Comparison of ENCODE assay signal across 2 cellular contexts in genomic region chr1:200409761-200410565, GRCh38.
A peak's percentile ranks its signal among the peaks of the same experiment; 100 is the strongest.
TF ChIP-seq lines count a peak whose summit lies in the region.

A gene with protein sequence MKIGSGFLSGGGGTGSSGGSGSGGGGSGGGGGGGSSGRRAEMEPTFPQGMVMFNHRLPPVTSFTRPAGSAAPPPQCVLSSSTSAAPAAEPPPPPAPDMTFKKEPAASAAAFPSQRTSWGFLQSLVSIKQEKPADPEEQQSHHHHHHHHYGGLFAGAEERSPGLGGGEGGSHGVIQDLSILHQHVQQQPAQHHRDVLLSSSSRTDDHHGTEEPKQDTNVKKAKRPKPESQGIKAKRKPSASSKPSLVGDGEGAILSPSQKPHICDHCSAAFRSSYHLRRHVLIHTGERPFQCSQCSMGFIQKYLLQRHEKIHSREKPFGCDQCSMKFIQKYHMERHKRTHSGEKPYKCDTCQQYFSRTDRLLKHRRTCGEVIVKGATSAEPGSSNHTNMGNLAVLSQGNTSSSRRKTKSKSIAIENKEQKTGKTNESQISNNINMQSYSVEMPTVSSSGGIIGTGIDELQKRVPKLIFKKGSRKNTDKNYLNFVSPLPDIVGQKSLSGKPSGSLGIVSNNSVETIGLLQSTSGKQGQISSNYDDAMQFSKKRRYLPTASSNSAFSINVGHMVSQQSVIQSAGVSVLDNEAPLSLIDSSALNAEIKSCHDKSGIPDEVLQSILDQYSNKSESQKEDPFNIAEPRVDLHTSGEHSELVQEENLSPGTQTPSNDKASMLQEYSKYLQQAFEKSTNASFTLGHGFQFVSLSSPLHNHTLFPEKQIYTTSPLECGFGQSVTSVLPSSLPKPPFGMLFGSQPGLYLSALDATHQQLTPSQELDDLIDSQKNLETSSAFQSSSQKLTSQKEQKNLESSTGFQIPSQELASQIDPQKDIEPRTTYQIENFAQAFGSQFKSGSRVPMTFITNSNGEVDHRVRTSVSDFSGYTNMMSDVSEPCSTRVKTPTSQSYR (minus strand): TSS chr1:200410036. CDS start chr1:200409705, 331 bp downstream.

TF ChIP-seq in IMR-90, 13 proteins besides CTCF, POLR2A, EP300 and RAD21:
- TF ChIP-seq MAFK (IDR thresholded peaks at IDR 0.05; ENCODE audit: low read depth, low read length) (no peak), RCOR1 (IDR thresholded peaks at IDR 0.05; ENCODE audit: insufficient replicate concordance, low read length) (no peak), CEBPB (IDR thresholded peaks at IDR 0.05; ENCODE audit: low read depth, low read length) (no peak), NFE2L2 (IDR thresholded peaks at IDR 0.05; ENCODE audit: low read depth, low read length) (no peak), MAZ (IDR thresholded peaks at IDR 0.05; ENCODE audit: borderline replicate concordance, low read depth, low read length) (peak; percentile 92), MXI1 (IDR thresholded peaks at IDR 0.05; ENCODE audit: borderline replicate concordance, low read depth, low read length) (0 out of 2 replicates have a peak, but pooled peaks have one; percentile 42), ELK1 (IDR thresholded peaks at IDR 0.05; ENCODE audit: borderline replicate concordance, low read depth, low read length) (no peak), USF2 (IDR thresholded peaks at IDR 0.05; ENCODE audit: low read depth, low read length) (no peak)

TF ChIP-seq in endothelial cell of umbilical vein, 7 proteins besides CTCF, POLR2A, EP300 and RAD21:
- no peak for TF ChIP-seq MAX (IDR thresholded peaks at IDR 0.05; ENCODE audit: insufficient read depth, insufficient read length)
- TF ChIP-seq MYC (IDR thresholded peaks at IDR 0.05; ENCODE audit: low read depth, low read length) = no peak
- TF ChIP-seq FOS (IDR thresholded peaks at IDR 0.05; ENCODE audit: borderline replicate concordance, insufficient read depth, low read length) = no peak
- no peak for TF ChIP-seq JUN (IDR thresholded peaks at IDR 0.05; ENCODE audit: borderline replicate concordance, insufficient read depth, insufficient read length, low read depth)
- no peak for TF ChIP-seq EZH2 (IDR thresholded peaks at IDR 0.05; ENCODE audit: borderline replicate concordance, low read depth, low read length, severe bottlenecking)
- TF ChIP-seq POLR2AphosphoS5 (IDR thresholded peaks at IDR 0.05; ENCODE audit: insufficient read depth, low read depth, low read length) = peak; percentile 47
- TF ChIP-seq GATA2 (IDR thresholded peaks at IDR 0.05; ENCODE audit: insufficient read depth, insufficient read length, low read depth, low read length) = no peak
